Comparison of ENCODE assay signal across 8 cellular contexts in the genomic region with DNA sequence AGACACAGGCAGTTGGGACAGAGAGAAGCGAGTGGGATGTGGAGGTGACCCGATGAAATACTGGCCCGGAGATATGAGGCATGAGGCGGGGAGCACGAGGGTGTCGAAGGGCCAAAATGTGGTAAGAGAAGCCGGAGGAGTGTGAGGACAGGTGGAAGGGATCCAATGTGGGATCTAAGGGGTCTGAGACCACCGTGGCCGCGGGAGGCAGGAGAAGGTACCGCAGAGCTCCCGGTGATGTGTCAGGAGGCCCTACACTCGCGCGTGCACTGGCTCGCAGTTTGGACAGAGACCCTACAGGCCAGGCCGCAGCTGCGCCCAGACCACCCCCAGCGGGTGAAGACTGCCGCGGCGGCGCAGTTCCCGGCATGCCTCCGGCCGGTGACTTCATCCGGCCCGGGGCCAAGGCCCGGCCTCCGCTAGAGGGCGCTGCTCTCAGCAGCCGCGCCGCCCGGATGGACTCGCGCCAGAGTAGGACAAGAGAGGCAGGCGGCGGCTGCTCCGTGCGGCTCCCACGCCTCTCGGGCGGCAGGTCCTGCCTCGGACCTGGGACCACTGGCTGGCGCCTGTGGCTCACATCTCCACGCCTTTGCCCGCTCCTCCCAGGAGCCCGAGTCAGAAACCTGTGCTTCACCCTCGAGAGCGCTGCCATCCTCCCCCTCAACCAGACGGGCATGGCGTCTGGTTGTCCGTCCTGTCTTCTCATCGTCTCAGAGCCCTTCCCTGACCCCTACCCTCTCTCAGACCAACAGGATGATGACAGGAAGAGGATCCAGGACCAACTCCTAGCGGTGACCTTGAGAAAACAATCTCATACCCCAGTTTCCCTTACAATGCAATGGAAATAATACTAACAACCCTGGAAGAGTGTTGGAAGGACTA. TPM values are rescaled to one million over a fixed set of nuclear protein-coding genes. Genes with fewer than 3 reads are reported as not detected.
DNase-seq lines count a peak whose midpoint lies in the region; ATAC-seq and TF ChIP-seq lines count a peak whose summit lies in the region.

No MANE protein-coding gene starts in this region.

- H3K4me1 Mint-ChIP-seq in T-helper 17 cell = peaks cover 19% of the 10 kb centered on the region

- H3K36me3 Mint-ChIP-seq in T-helper 17 cell (ENCODE audit: low read depth) = peaks cover 2% of the 10 kb centered on the region

- peak overlapping the region; percentile 94 for H3K4me3 Mint-ChIP-seq in T-helper 17 cell

- H3K27ac Mint-ChIP-seq in T-helper 17 cell = peak overlapping the region; percentile 92

- no peaks in the 10 kb centered on the region for H3K27me3 ChIP-seq in ascending aorta

- peaks cover 0 to 2% of the 10 kb centered on the region in 2 donors for H3K4me1 ChIP-seq in ascending aorta

- peak overlapping the region; percentile 77 to 83 for H3K27ac ChIP-seq in ascending aorta

- peak; percentile 86 for ATAC-seq in HG02610 (IDR thresholded peaks at IDR 0.05; ENCODE audit: unreplicated experiment)
- peak; percentile 97 for ATAC-seq in T-helper 17 cell

- peak; percentile 59 for DNase-seq in NCI-H1105 (lab: John Stamatoyannopoulos, UW)
- DNase-seq in T-helper 17 cell = peak; percentile 82 to 92 (median 89)
- peak; percentile 62 to 96 for DNase-seq in ascending aorta (ENCODE audit: low spot score in 2 of 2)
- peak; percentile 73 to 88 for DNase-seq in hippocampal formation (lab: John Stamatoyannopoulos, UW)
- peak; percentile 39 for DNase-seq in retinal pigment epithelial cell (ENCODE audit: low read depth)
- DNase-seq in NCI-H1048 (lab: John Stamatoyannopoulos, UW) = no peak

- H3K4me3 ChIP-seq in ascending aorta (peak overlapping the region; percentile 66 to 68), retinal pigment epithelial cell (ENCODE audit: low read length) (peak overlapping the region; percentile 61)

- intact Hi-C loops in ascending aorta (cut with DNase I) = loop anchor here (1.0 to 5.0 kb wide), 4 partner anchors 36 to 229 kb away; partner anchors contain the start of genes DNAJC18, STING1 and UBE2D2

- H3K9me3 ChIP-seq in T-helper 17 cell (ENCODE audit: control insufficient read depth, low read length, poor library complexity, severe bottlenecking) = no peaks in the 10 kb centered on the region
- no peaks in the 10 kb centered on the region for H3K9me3 ChIP-seq in ascending aorta

- TF ChIP-seq CTCF in GM12874 (IDR thresholded peaks at IDR 0.05; ENCODE audit: insufficient read depth, low read depth, low read length) (peak; percentile 100), ascending aorta (IDR thresholded peaks at IDR 0.05) (peak; percentile 95 to 99 (median 98)), retinal pigment epithelial cell (conservative IDR thresholded peaks at IDR 0.05; ENCODE audit: low read depth, low read length) (peak; percentile 86)

- H3K27me3 Mint-ChIP-seq in T-helper 17 cell = peaks cover 10% of the 10 kb centered on the region

- no peaks in the 10 kb centered on the region for H3K36me3 ChIP-seq in ascending aorta

RNA-seq across cellular contexts. Expression of gene STING1, which starts 35.4 kb away (rescaled TPM):
- total RNA-seq in T-helper 17 cell (100 to 1,000 TPM; 151 to 160 TPM), ascending aorta (179 TPM)

RNA-seq across cellular contexts. Expression of gene UBE2D2, which starts 43.2 kb away (rescaled TPM):
- total RNA-seq in T-helper 17 cell = 100 to 1,000 TPM; 153 to 165 TPM
- 65.9 TPM for total RNA-seq in ascending aorta

RNA-seq across cellular contexts. Expression of gene SMIM33, which starts 47.1 kb away (rescaled TPM):
- total RNA-seq in T-helper 17 cell (under 1 TPM; 0.13 to 0.32 TPM), ascending aorta (not detected)

RNA-seq across cellular contexts. Expression of gene ECSCR, which starts 55.4 kb away (rescaled TPM):
- total RNA-seq in T-helper 17 cell (not detected), ascending aorta (51.6 TPM)
